Comparison of ENCODE assay signal across 8 cellular contexts in genomic region chr3:48446043-48446424, GRCh38. TPM values are rescaled to one million over a fixed set of nuclear protein-coding genes. Genes with fewer than 3 reads are reported as not detected.
DNase-seq lines count a peak whose midpoint lies in the region; ATAC-seq, FAIRE-seq and TF ChIP-seq lines count a peak whose summit lies in the region.

No MANE protein-coding gene starts in this region.

- H3K9ac ChIP-seq in DND-41 (ENCODE audit: low read depth, low read length) (peak overlapping the region; percentile 85), parathyroid adenoma (no peak overlapping the region)

- H3K4me2 ChIP-seq in DND-41 (ENCODE audit: insufficient read depth, low read length) (peak overlapping the region; percentile 83), parathyroid adenoma (ENCODE audit: low read length) (peak overlapping the region; percentile 92)

- H3K79me2 ChIP-seq in DND-41 (ENCODE audit: insufficient read depth, low read length), result peaks cover 44% of the 10 kb centered on the region
- peaks cover 10% of the 10 kb centered on the region for H3K79me2 ChIP-seq in parathyroid adenoma

- 13 to 15% methylated on average over 6 of the region's 6 CpGs for WGBS in esophagus, 2 donors

- TF ChIP-seq CTCF in DND-41 (IDR thresholded peaks at IDR 0.05; ENCODE audit: borderline replicate concordance, extremely low read depth, low read length, poor library complexity, severe bottlenecking) (no peak), Peyer's patch (IDR thresholded peaks at IDR 0.05) (no peak), parathyroid adenoma (IDR thresholded peaks at IDR 0.05) (no peak), D721Med (IDR thresholded peaks at IDR 0.05; ENCODE audit: insufficient read depth, missing control alignments) (no peak)

- ATAC-seq in DND-41 (ENCODE audit: insufficient read depth, low read depth) (peak; percentile 7; the same call in 2 of the 3 replicates), GM18861 (IDR thresholded peaks at IDR 0.05; ENCODE audit: unreplicated experiment) (no peak), GM21737 (IDR thresholded peaks at IDR 0.05; ENCODE audit: unreplicated experiment) (no peak)

- no peak for TF ChIP-seq POLR2A in Peyer's patch (IDR thresholded peaks at IDR 0.05)

- DNase-seq in DND-41 (no peak), Peyer's patch (no peak), dedifferentiated amniotic fluid mesenchymal stem cell (ENCODE audit: extremely low spot score) (no peak), D721Med (ENCODE audit: insufficient read length, low spot score) (no peak)

- H4K20me1 ChIP-seq in DND-41 (ENCODE audit: insufficient read depth, low read length), result peaks cover 12% of the 10 kb centered on the region

- FAIRE-seq in D721Med (lab: Jason Lieb, UNC), result no peak

- no peaks in the 10 kb centered on the region for H3K27me3 ChIP-seq in DND-41 (ENCODE audit: insufficient read depth, low read length, poor library complexity)
- H3K27me3 ChIP-seq in Peyer's patch, result no peaks in the 10 kb centered on the region
- no peaks in the 10 kb centered on the region for H3K27me3 ChIP-seq in esophagus (ENCODE audit: control insufficient read depth in 1 of 2, insufficient read depth in 2 of 2, low read length in 2 of 2)
- H3K27me3 ChIP-seq in parathyroid adenoma (ENCODE audit: control insufficient read depth, insufficient read depth, low read length), result no peaks in the 10 kb centered on the region

- H3K27ac ChIP-seq in DND-41 (ENCODE audit: low read length) (peak overlapping the region; percentile 72), Peyer's patch (peak overlapping the region; percentile 82 to 95 (median 92)), esophagus (ENCODE audit: low read depth in 2 of 2, low read length in 1 of 2) (peak overlapping the region; percentile 91 to 92), parathyroid adenoma (peak overlapping the region; percentile 62)

- H3K9me3 ChIP-seq in DND-41 (ENCODE audit: insufficient read depth, low read length, severe bottlenecking) (no peaks in the 10 kb centered on the region), Peyer's patch (no peaks in the 10 kb centered on the region), esophagus (ENCODE audit: control insufficient read depth in 2 of 2, insufficient read depth in 1 of 2, low read depth in 1 of 2, low read length in 1 of 2) (no peaks in the 10 kb centered on the region), parathyroid adenoma (ENCODE audit: control insufficient read depth, low read length) (no peaks in the 10 kb centered on the region)

- H3K4me1 ChIP-seq in DND-41 (ENCODE audit: insufficient read depth, low read length) (peaks cover 48% of the 10 kb centered on the region), Peyer's patch (peaks cover 0 to 36% (median 14%) of the 10 kb centered on the region in 4 donors), esophagus (ENCODE audit: control insufficient read depth in 2 of 2, insufficient read depth in 2 of 2, low read length in 1 of 2) (peaks cover 0 to 2% of the 10 kb centered on the region in 2 donors), parathyroid adenoma (peaks cover 16% of the 10 kb centered on the region)

- H3K36me3 ChIP-seq in DND-41 (ENCODE audit: insufficient read depth, low read length), result peaks cover 24% of the 10 kb centered on the region
- H3K36me3 ChIP-seq in Peyer's patch, result peaks cover 0 to 11% (median 0%) of the 10 kb centered on the region in 3 donors
- H3K36me3 ChIP-seq in esophagus (ENCODE audit: control insufficient read depth in 2 of 2, insufficient read depth in 2 of 2, low read length in 1 of 2), result peaks cover 0 to 12% of the 10 kb centered on the region in 2 donors
- H3K36me3 ChIP-seq in parathyroid adenoma (ENCODE audit: control insufficient read depth, insufficient read depth, low read length), result no peaks in the 10 kb centered on the region

- H2AFZ ChIP-seq in DND-41 (ENCODE audit: low read depth, low read length) (peak overlapping the region; percentile 92), parathyroid adenoma (peak overlapping the region; percentile 96)

- peak overlapping the region; percentile 48 to 89; a peak in 3 of 4 replicates for H3K4me3 ChIP-seq in DND-41 (ENCODE audit: low read depth in 1 of 2, low read length in 2 of 2)
- H3K4me3 ChIP-seq in Peyer's patch, result peak overlapping the region; percentile 63 to 97 (median 92)
- peak overlapping the region; percentile 75 to 88 for H3K4me3 ChIP-seq in esophagus (ENCODE audit: low read depth in 1 of 2, low read length in 2 of 2)
- H3K4me3 ChIP-seq in parathyroid adenoma (ENCODE audit: low read depth, low read length), result peak overlapping the region; percentile 69

RNA-seq across cellular contexts. Expression of gene ATRIP, which starts 0.5 kb away (rescaled TPM):
- 10 to 100 TPM in 1 of 4 donors, 1 to 10 TPM in 3; 2.6 to 13.2 (median 6.0) TPM for total RNA-seq in Peyer's patch
- 1 to 10 TPM; 4.9 to 5.7 TPM for polyA plus RNA-seq in esophagus

RNA-seq across cellular contexts. Expression of gene TMA7, which starts 6.0 kb away (rescaled TPM):
- 100 to 1,000 TPM; 142 to 246 (median 153) TPM for total RNA-seq in Peyer's patch
- polyA plus RNA-seq in esophagus, result 100 to 1,000 TPM; 364 to 613 TPM

RNA-seq across cellular contexts. Expression of gene CCDC51, which starts 6.1 kb away (rescaled TPM):
- total RNA-seq in Peyer's patch, result 10 to 100 TPM in 1 of 4 donors, 1 to 10 TPM in 3; 7.4 to 13.1 (median 9.1) TPM
- polyA plus RNA-seq in esophagus, result 10 to 100 TPM in 1 of 2 donors, 1 to 10 TPM in 1; 7.0 to 15.5 TPM

RNA-seq across cellular contexts. Expression of gene PLXNB1, which starts 16.1 kb away (rescaled TPM):
- 100 to 1,000 TPM; 150 to 455 (median 312) TPM for total RNA-seq in Peyer's patch
- polyA plus RNA-seq in esophagus, result 100 to 1,000 TPM in 1 of 2 donors, 10 to 100 TPM in 1; 73.4 to 298 TPM

RNA-seq across cellular contexts. Expression of gene SHISA5, which starts 57.9 kb away (rescaled TPM):
- total RNA-seq in Peyer's patch, result 100 to 1,000 TPM in 3 of 4 donors, 10 to 100 TPM in 1; 60.2 to 149 (median 110) TPM
- 10 to 100 TPM; 54.0 to 94.9 TPM for polyA plus RNA-seq in esophagus
